ENCODE assay signal across 35 cellular contexts in the genomic region with DNA sequence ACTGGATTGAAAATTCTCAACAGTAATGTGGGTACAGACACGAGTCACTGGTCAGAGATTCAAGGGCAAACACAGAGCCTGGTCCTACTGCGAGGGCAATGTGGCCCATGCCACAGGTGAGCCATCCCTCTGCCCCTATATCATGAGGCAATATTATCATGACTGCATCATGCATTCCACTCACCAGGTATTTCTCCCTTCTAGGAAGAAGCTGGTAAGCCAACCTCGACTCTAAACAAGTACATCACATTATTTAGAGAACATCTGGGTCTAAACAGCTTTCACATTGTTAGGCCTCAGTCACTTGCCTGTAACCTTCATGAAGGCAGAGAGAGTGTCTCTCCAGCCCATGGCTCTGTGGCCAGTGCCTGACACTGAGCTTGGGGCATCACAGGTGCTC.
"Had no signal": no experiment of that assay in that cellular context is flagged by ENCODE, and none has a peak within 500 bp of the region (broad histone marks: within the 10 kb centered on the region; RNA-seq: fewer than 3 reads in every experiment).

No MANE protein-coding gene starts in this region.

- DNase-seq: activated B cell treated with CpG ODN at 0.5 μM for 24 hours; activated CD4-positive, alpha-beta memory T cell treated with anti-CD3 and anti-CD28 coated beads for 36 hours; activated CD4-positive, alpha-beta T cell treated with anti-CD3 and anti-CD28 coated beads for 4 hours; activated CD4-positive, alpha-beta T cell treated with anti-CD3 and anti-CD28 coated beads, Interleukin-2, amount 10 ng/mL, durations not matched to agents 24 days and 14 days; activated CD4-positive, alpha-beta T cell treated with anti-CD3 and anti-CD28 coated beads, Interleukin-2, amount 50 U/mL, for 1 hour; activated CD4-positive, alpha-beta T cell treated with anti-CD3 and anti-CD28 coated beads, Interleukin-2, amount 50 U/mL, for 4 hours; activated CD4-positive, CD25-positive, alpha-beta regulatory T cell treated with anti-CD3 and anti-CD28 coated beads, Interleukin-2, amount 50 U/mL, for 72 hours; activated CD8-positive, alpha-beta memory T cell treated with anti-CD3 and anti-CD28 coated beads, Interleukin-2, amount 50 U/mL, for 48 hours; activated CD8-positive, alpha-beta T cell treated with anti-CD3 and anti-CD28 coated beads for 36 hours; activated effector memory CD4-positive, alpha-beta T cell treated with anti-CD3 and anti-CD28 coated beads, Interleukin-2, amount 50 U/mL, for 16 hours; activated gamma-delta T cell treated with Interleukin-2 at 50 U/mL for 16 hours; activated naive CD4-positive, alpha-beta T cell; activated naive CD4-positive, alpha-beta T cell treated with anti-CD3 and anti-CD28 coated beads for 36 hours; activated naive CD4-positive, alpha-beta T cell treated with anti-CD3 and anti-CD28 coated beads, Interleukin-2, amount 50 U/mL, for 16 hours; activated naive CD8-positive, alpha-beta T cell treated with anti-CD3 and anti-CD28 coated beads, Interleukin-2, amount 10 ng/mL, durations not matched to agents 7 days and 5 days; activated T-cell treated with anti-CD3 and anti-CD28 coated beads, Interleukin-2, amount 50 U/mL, for 1 hour; activated T-cell treated with anti-CD3 and anti-CD28 coated beads, Interleukin-2, amount 50 U/mL, for 4 hours; activated T-cell treated with anti-CD3 and anti-CD28 coated beads, Interleukin-2, amount 50 U/mL, for 72 hours; amniotic stem cell; aorta; body of pancreas; brain microvascular endothelial cell; central memory CD4-positive, alpha-beta T cell; SW 1271; T-helper 1 cell; T-helper 2 cell; T-helper 9 cell had no signal

- H3K27ac ChIP-seq: adrenal gland, body of pancreas, brain microvascular endothelial cell, breast epithelium, VCaP had no signal

- H3K36me3 Mint-ChIP-seq: activated CD4-positive, alpha-beta memory T cell treated with anti-CD3 and anti-CD28 coated beads for 36 hours; activated naive CD4-positive, alpha-beta T cell treated with anti-CD3 and anti-CD28 coated beads, Interleukin-2, amount 50 U/mL, for 72 hours; activated naive CD8-positive, alpha-beta T cell treated with anti-CD3 and anti-CD28 coated beads, Interleukin-2, amount 10 ng/mL, durations not matched to agents 7 days and 5 days had no signal

- H3K27me3 ChIP-seq: adrenal gland, body of pancreas, brain microvascular endothelial cell, breast epithelium had no signal

- H3K9me3 ChIP-seq: adrenal gland, body of pancreas, breast epithelium had no signal

- H3K27me3 Mint-ChIP-seq: activated CD8-positive, alpha-beta T cell treated with anti-CD3 and anti-CD28 coated beads for 36 hours; activated naive CD8-positive, alpha-beta T cell treated with anti-CD3 and anti-CD28 coated beads, Interleukin-2, amount 10 ng/mL, durations not matched to agents 7 days and 5 days; activated T-helper 17 cell treated with anti-CD3 and anti-CD28 coated beads, Interleukin-2, amount 50 U/mL, for 72 hours had no signal

- ATAC-seq: activated CD8-positive, alpha-beta T cell treated with anti-CD3 and anti-CD28 coated beads for 36 hours; activated T-cell treated with anti-CD3 and anti-CD28 coated beads, Interleukin-2, amount 50 U/mL, for 4 hours; activated T-cell treated with anti-CD3 and anti-CD28 coated beads, Interleukin-2, amount 50 U/mL, for 72 hours; activated T-helper 17 cell treated with anti-CD3 and anti-CD28 coated beads, Interleukin-2, amount 50 U/mL, for 72 hours; body of pancreas had no signal

- H3K4me3 Mint-ChIP-seq: activated B cell treated with CpG ODN at 0.5 μM for 24 hours; activated CD4-positive, alpha-beta memory T cell treated with anti-CD3 and anti-CD28 coated beads for 36 hours; activated CD4-positive, alpha-beta T cell treated with anti-CD3 and anti-CD28 coated beads, Interleukin-2, amount 10 ng/mL, durations not matched to agents 24 days and 14 days; activated CD8-positive, alpha-beta T cell treated with anti-CD3 and anti-CD28 coated beads for 36 hours; activated naive CD4-positive, alpha-beta T cell treated with anti-CD3 and anti-CD28 coated beads for 36 hours; activated naive CD8-positive, alpha-beta T cell treated with anti-CD3 and anti-CD28 coated beads, Interleukin-2, amount 10 ng/mL, durations not matched to agents 7 days and 5 days; activated T-cell treated with anti-CD3 and anti-CD28 coated beads, Interleukin-2, amount 50 U/mL, for 4 hours; activated T-cell treated with anti-CD3 and anti-CD28 coated beads, Interleukin-2, amount 50 U/mL, for 72 hours; activated T-helper 1 cell treated with anti-CD3 and anti-CD28 coated beads, Interleukin-12 subunit alpha, Interleukin-12 subunit beta, Interleukin-2, Interleukin-4 antibody, amounts not matched to agents 30 ng/mL and 10 ng/mL and 1 ng/mL, durations not matched to agents 14 hours and 24 hours and 36 hours; activated T-helper 17 cell treated with anti-CD3 and anti-CD28 coated beads, Interleukin-2, amount 50 U/mL, for 72 hours; T-helper 1 cell treated with Interleukin-12 subunit alpha and Interleukin-12 subunit beta and Interleukin-4 antibody, amounts not matched to agents 30 μg/mL and 1 μg/mL, for 36 hours; T-helper 2 cell treated with Interferon-gamma antibody and Interleukin-4, amounts not matched to agents 5 μg/mL and 100 μg/mL, for 36 hours had no signal

- H3K9me3 Mint-ChIP-seq: activated B cell treated with CpG ODN at 0.5 μM for 24 hours; activated CD4-positive, alpha-beta memory T cell treated with anti-CD3 and anti-CD28 coated beads for 36 hours; activated CD4-positive, alpha-beta T cell treated with anti-CD3 and anti-CD28 coated beads, Interleukin-2, amount 10 ng/mL, durations not matched to agents 24 days and 14 days; activated CD8-positive, alpha-beta T cell treated with anti-CD3 and anti-CD28 coated beads for 36 hours; activated naive CD4-positive, alpha-beta T cell treated with anti-CD3 and anti-CD28 coated beads for 36 hours; activated naive CD4-positive, alpha-beta T cell treated with anti-CD3 and anti-CD28 coated beads, Interleukin-2, amount 50 U/mL, for 72 hours; activated naive CD8-positive, alpha-beta T cell treated with anti-CD3 and anti-CD28 coated beads, Interleukin-2, amount 10 ng/mL, durations not matched to agents 7 days and 5 days; activated T-cell treated with anti-CD3 and anti-CD28 coated beads, Interleukin-2, amount 50 U/mL, for 4 hours; activated T-cell treated with anti-CD3 and anti-CD28 coated beads, Interleukin-2, amount 50 U/mL, for 72 hours; activated T-helper 1 cell treated with anti-CD3 and anti-CD28 coated beads, Interleukin-12 subunit alpha, Interleukin-12 subunit beta, Interleukin-2, Interleukin-4 antibody, amounts not matched to agents 30 ng/mL and 10 ng/mL and 1 ng/mL, durations not matched to agents 14 hours and 24 hours and 36 hours; activated T-helper 17 cell treated with anti-CD3 and anti-CD28 coated beads, Interleukin-2, amount 50 U/mL, for 72 hours; T-helper 1 cell treated with Interleukin-12 subunit alpha and Interleukin-12 subunit beta and Interleukin-4 antibody, amounts not matched to agents 30 μg/mL and 1 μg/mL, for 36 hours; T-helper 2 cell treated with Interferon-gamma antibody and Interleukin-4, amounts not matched to agents 5 μg/mL and 100 μg/mL, for 36 hours had no signal

- H3K4me3 ChIP-seq: adrenal gland, body of pancreas, breast epithelium had no signal

- H3K36me3 ChIP-seq: adrenal gland, breast epithelium had no signal

- H3K27ac Mint-ChIP-seq: activated B cell treated with CpG ODN at 0.5 μM for 24 hours; activated CD4-positive, alpha-beta memory T cell treated with anti-CD3 and anti-CD28 coated beads for 36 hours; activated CD4-positive, alpha-beta T cell treated with anti-CD3 and anti-CD28 coated beads, Interleukin-2, amount 10 ng/mL, durations not matched to agents 24 days and 14 days; activated CD8-positive, alpha-beta T cell treated with anti-CD3 and anti-CD28 coated beads for 36 hours; activated naive CD4-positive, alpha-beta T cell treated with anti-CD3 and anti-CD28 coated beads for 36 hours; activated naive CD4-positive, alpha-beta T cell treated with anti-CD3 and anti-CD28 coated beads, Interleukin-2, amount 50 U/mL, for 72 hours; activated naive CD8-positive, alpha-beta T cell treated with anti-CD3 and anti-CD28 coated beads, Interleukin-2, amount 10 ng/mL, durations not matched to agents 7 days and 5 days; activated T-cell treated with anti-CD3 and anti-CD28 coated beads, Interleukin-2, amount 50 U/mL, for 72 hours; activated T-helper 1 cell treated with anti-CD3 and anti-CD28 coated beads, Interleukin-12 subunit alpha, Interleukin-12 subunit beta, Interleukin-2, Interleukin-4 antibody, amounts not matched to agents 30 ng/mL and 10 ng/mL and 1 ng/mL, durations not matched to agents 14 hours and 24 hours and 36 hours; activated T-helper 17 cell treated with anti-CD3 and anti-CD28 coated beads, Interleukin-2, amount 50 U/mL, for 72 hours; T-helper 1 cell treated with Interleukin-12 subunit alpha and Interleukin-12 subunit beta and Interleukin-4 antibody, amounts not matched to agents 30 μg/mL and 1 μg/mL, for 36 hours; T-helper 2 cell treated with Interferon-gamma antibody and Interleukin-4, amounts not matched to agents 5 μg/mL and 100 μg/mL, for 36 hours had no signal

- H3K4me1 ChIP-seq: body of pancreas, breast epithelium had no signal
